In genomic region chr9:92141144-92142129, GRCh38 we compare ENCODE assay signal across 8 cellular contexts. TPM values are rescaled to one million over a fixed set of nuclear protein-coding genes. Genes with fewer than 3 reads are reported as not detected.
DNase-seq lines count a peak whose midpoint lies in the region; ATAC-seq and TF ChIP-seq lines count a peak whose summit lies in the region.

No MANE protein-coding gene starts in this region.

- CTCF ChIA-PET in activated CD4-positive, alpha-beta memory T cell treated with anti-CD3 and anti-CD28 coated beads for 36 hours (lab: Charles Lee), result interaction anchor here (0.7 to 6.3 kb wide), 41 partner anchors 8 to 650 kb away, joined by 3 to 52 read pairs (median 4); partner anchors contain the start of genes CENPP, IPPK and SPTLC1

- DNase-seq in T-helper 2 cell treated with Interferon-gamma antibody and Interleukin-4, amounts not matched to agents 5 μg/mL and 100 μg/mL, for 36 hours (ENCODE audit: low spot score), result no peak
- DNase-seq in T-helper 2 cell (no peak), heart right ventricle (peak in 1 of 2 donors; percentile 34), sciatic nerve (ENCODE audit: low spot score) (no peak), H4 (ENCODE audit: low spot score) (no peak), GDM1 (lab: John Stamatoyannopoulos, UW) (no peak)
- no peak for DNase-seq in activated CD4-positive, alpha-beta memory T cell treated with anti-CD3 and anti-CD28 coated beads for 36 hours

- TF ChIP-seq CTCF in heart right ventricle (IDR thresholded peaks at IDR 0.05), result peak in 1 of 9 donors; percentile 7

- H3K4me3 ChIP-seq in heart right ventricle, result peak overlapping the region; percentile 4 to 53 (median 47)

- H3K4me1 Mint-ChIP-seq in T-helper 2 cell treated with Interferon-gamma antibody and Interleukin-4, amounts not matched to agents 5 μg/mL and 100 μg/mL, for 36 hours (ENCODE audit: low read depth), result peaks cover 15% of the 10 kb centered on the region
- H3K4me1 Mint-ChIP-seq in activated CD4-positive, alpha-beta memory T cell treated with anti-CD3 and anti-CD28 coated beads for 36 hours (ENCODE audit: low read depth), result peaks cover 7% of the 10 kb centered on the region

- peaks cover 0 to 28% (median 14%) of the 10 kb centered on the region in 7 donors for H3K27me3 ChIP-seq in heart right ventricle

- intact Hi-C loops in activated CD4-positive, alpha-beta memory T cell treated with anti-CD3 and anti-CD28 coated beads for 36 hours (cut with micrococcal nuclease), result loop anchor here (10.0 kb wide), 2 partner anchors 63 to 103 kb away; no protein-coding TSS in a partner anchor
- intact Hi-C loops in heart right ventricle (cut with DNase I) (loop anchor here in 5 of 10 donors (5.0 to 10.0 kb wide), 5 partner anchors 83 to 151 kb away; partner anchors contain the start of gene IARS1 (in 1 of the 5)), sciatic nerve (cut with DNase I) (loop anchor here (10.0 kb wide), 1 partner anchor 653 kb away; no protein-coding TSS in a partner anchor)

- ATAC-seq in heart right ventricle, result peak in 7 of 8 donors; percentile 4 to 51 (median 34)
- ATAC-seq in sciatic nerve, result peak; percentile 57
- ATAC-seq in GM19463 (IDR thresholded peaks at IDR 0.05; ENCODE audit: unreplicated experiment), result no peak

- no peaks in the 10 kb centered on the region for H3K36me3 ChIP-seq in heart right ventricle

- H3K27me3 Mint-ChIP-seq in T-helper 2 cell treated with Interferon-gamma antibody and Interleukin-4, amounts not matched to agents 5 μg/mL and 100 μg/mL, for 36 hours (ENCODE audit: low read depth), result peaks cover 33% of the 10 kb centered on the region
- peaks cover 32% of the 10 kb centered on the region for H3K27me3 Mint-ChIP-seq in activated CD4-positive, alpha-beta memory T cell treated with anti-CD3 and anti-CD28 coated beads for 36 hours

- WGBS in heart right ventricle, 2 donors, result 16 to 17% methylated on average over 61 to 62 of the region's 62 CpGs

- H3K27ac Mint-ChIP-seq in T-helper 2 cell treated with Interferon-gamma antibody and Interleukin-4, amounts not matched to agents 5 μg/mL and 100 μg/mL, for 36 hours, result no peak overlapping the region
- H3K27ac Mint-ChIP-seq in activated CD4-positive, alpha-beta memory T cell treated with anti-CD3 and anti-CD28 coated beads for 36 hours, result no peak overlapping the region

- H3K9me3 ChIP-seq in heart right ventricle, result no peaks in the 10 kb centered on the region

- H3K4me1 ChIP-seq in heart right ventricle, result peaks cover 0 to 21% (median 13%) of the 10 kb centered on the region in 9 donors

- H3K4me3 Mint-ChIP-seq in T-helper 2 cell treated with Interferon-gamma antibody and Interleukin-4, amounts not matched to agents 5 μg/mL and 100 μg/mL, for 36 hours, result peak overlapping the region; percentile 83
- peak overlapping the region; percentile 46 for H3K4me3 Mint-ChIP-seq in activated CD4-positive, alpha-beta memory T cell treated with anti-CD3 and anti-CD28 coated beads for 36 hours

- H3K27ac ChIP-seq in heart right ventricle, result no peak overlapping the region

- POLR2A ChIA-PET in activated CD4-positive, alpha-beta memory T cell treated with anti-CD3 and anti-CD28 coated beads for 36 hours (lab: Charles Lee), result no interaction called here

- no peaks in the 10 kb centered on the region for H3K36me3 Mint-ChIP-seq in T-helper 2 cell treated with Interferon-gamma antibody and Interleukin-4, amounts not matched to agents 5 μg/mL and 100 μg/mL, for 36 hours (ENCODE audit: low read depth)
- no peaks in the 10 kb centered on the region for H3K36me3 Mint-ChIP-seq in activated CD4-positive, alpha-beta memory T cell treated with anti-CD3 and anti-CD28 coated beads for 36 hours

- no peaks in the 10 kb centered on the region for H3K9me3 Mint-ChIP-seq in T-helper 2 cell treated with Interferon-gamma antibody and Interleukin-4, amounts not matched to agents 5 μg/mL and 100 μg/mL, for 36 hours
- no peaks in the 10 kb centered on the region for H3K9me3 Mint-ChIP-seq in activated CD4-positive, alpha-beta memory T cell treated with anti-CD3 and anti-CD28 coated beads for 36 hours

RNA-seq across cellular contexts. Expression of gene SPTLC1, which starts 26.2 kb away (rescaled TPM):
- 10 to 100 TPM; 39.9 to 41.2 TPM for total RNA-seq in activated CD4-positive, alpha-beta memory T cell treated with anti-CD3 and anti-CD28 coated beads for 36 hours
- total RNA-seq in heart right ventricle, result 10 to 100 TPM; 17.5 to 28.1 (median 23.0) TPM
- 10 to 100 TPM; 17.1 to 25.5 TPM for polyA plus RNA-seq in heart right ventricle
- total RNA-seq in sciatic nerve, result 66.4 TPM
- 92.3 and 94.6 TPM in 2 replicates for total RNA-seq in H4 (2014; rRNA removed; shearing (Covaris generic))
